In the genomic region with DNA sequence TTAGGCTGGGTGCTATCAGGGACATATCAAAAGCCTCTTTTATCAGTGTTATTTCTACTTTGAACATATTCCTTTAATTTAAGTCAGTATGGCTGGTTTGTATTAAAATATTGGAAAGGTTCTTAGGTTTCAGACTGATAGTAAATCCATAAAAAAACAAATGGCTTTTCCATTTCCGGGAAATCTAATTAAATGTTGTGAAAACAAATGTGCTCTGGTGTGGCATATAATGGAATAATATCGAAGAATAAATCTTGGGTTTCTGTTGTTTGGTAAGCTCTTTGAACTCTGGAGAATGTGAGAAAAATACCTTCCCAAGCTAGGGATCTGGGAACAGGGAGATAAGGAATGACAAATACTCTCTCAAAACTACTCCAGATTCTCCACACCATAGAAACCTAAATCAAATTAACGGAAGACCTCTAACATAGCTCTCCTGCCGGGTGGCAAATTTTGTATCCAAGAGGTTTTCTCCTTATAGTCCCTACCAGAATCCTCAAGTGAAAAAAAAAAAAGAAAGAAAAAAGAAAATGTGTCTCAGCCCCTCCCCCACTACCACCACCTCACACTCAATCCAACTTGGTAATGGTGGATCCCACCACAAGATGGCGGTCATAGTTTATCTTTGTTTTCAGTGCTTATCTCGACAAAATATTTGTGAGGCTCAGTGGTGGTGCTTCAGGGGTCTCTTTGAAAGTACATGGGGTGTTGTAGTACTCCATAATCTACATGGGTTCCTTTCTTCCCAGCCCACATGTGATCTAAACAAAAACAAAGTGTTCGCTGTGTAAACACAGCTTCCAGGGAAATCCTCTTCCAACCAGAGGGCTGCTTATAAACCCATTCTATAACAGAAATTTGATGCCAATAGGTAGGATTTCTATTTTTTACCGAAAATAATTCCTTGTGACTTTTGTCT, we compare ENCODE assay signal across 1 cellular context.
TF ChIP-seq lines count a peak whose summit lies in the region.

No MANE protein-coding gene starts in this region.

TF ChIP-seq in K562, 482 proteins besides CTCF, POLR2A, EP300 and RAD21 (continued from another document):
- TF ChIP-seq MLLT1 (IDR thresholded peaks at IDR 0.05) (peak in 1 of 2 experiments; percentile 44; a peak in 1 of 4 replicates), BRF1 (IDR thresholded peaks at IDR 0.05; ENCODE audit: borderline replicate concordance, extremely low read depth, insufficient read length) (no peak), TRIM24 (IDR thresholded peaks at IDR 0.05) (peak in 1 of 2 experiments; percentile 39; a peak in 1 of 4 replicates), CHD2 (IDR thresholded peaks at IDR 0.05; ENCODE audit: low read depth, low read length) (peak; percentile 32; the same call in 1 of the 2 replicates), JUND (IDR thresholded peaks at IDR 0.05; ENCODE audit: borderline replicate concordance, low read depth, low read length) (no peak), JUND (tag; IDR thresholded peaks at IDR 0.05; ENCODE audit: borderline replicate concordance, low read depth, low read length) (0 out of 3 replicates have a peak, but pooled peaks have one; percentile 13), EHMT2 (IDR thresholded peaks at IDR 0.05) (peak; percentile 40; the same call in 1 of the 2 replicates), CC2D1A (IDR thresholded peaks at IDR 0.05) (0 out of 2 replicates have a peak, but pooled peaks have one; percentile 44), SMC3 (conservative IDR thresholded peaks at IDR 0.05; ENCODE audit: insufficient read depth, low read depth, low read length) (peak; percentile 43; the same call in 1 of the 2 replicates), ZNF766 (CRISPR knock-in tag; conservative IDR thresholded peaks at IDR 0.05) (no peak), BRCA1 (IDR thresholded peaks at IDR 0.05) (no peak), BRCA1 (CRISPR knock-in tag; IDR thresholded peaks at IDR 0.05) (no peak), MTA3 (IDR thresholded peaks at IDR 0.05; ENCODE audit: borderline replicate concordance) (0 out of 2 replicates have a peak, but pooled peaks have one; percentile 25), DPF2 (IDR thresholded peaks at IDR 0.05) (peak; percentile 50; the same call in 1 of the 2 replicates), ARID1B (IDR thresholded peaks at IDR 0.05) (peak; percentile 40; the same call in 1 of the 2 replicates), ZNF24 (IDR thresholded peaks at IDR 0.05) (0 out of 2 replicates have a peak, but pooled peaks have one; percentile 11), YY1 (IDR thresholded peaks at IDR 0.05; ENCODE audit: borderline replicate concordance in 1 of 3, control insufficient read depth in 1 of 3, extremely low read depth in 1 of 3, insufficient read depth in 3 of 3, insufficient read length in 1 of 3, insufficient replicate concordance in 2 of 3, low read depth in 1 of 3, low read length in 2 of 3) (peak in 1 of 3 experiments; percentile 83), HDGF (IDR thresholded peaks at IDR 0.05) (no peak), RB1 (IDR thresholded peaks at IDR 0.05; ENCODE audit: low read depth) (0 out of 2 replicates have a peak, but pooled peaks have one; percentile 13), ZNF384 (IDR thresholded peaks at IDR 0.05; ENCODE audit: low read depth, low read length) (peak; percentile 80), THRAP3 (IDR thresholded peaks at IDR 0.05; ENCODE audit: borderline replicate concordance) (no peak), ZNF561 (CRISPR knock-in tag; conservative IDR thresholded peaks at IDR 0.05) (no peak), MTA1 (IDR thresholded peaks at IDR 0.05; ENCODE audit: borderline replicate concordance) (no peak), MECOM (CRISPR knock-in tag; IDR thresholded peaks at IDR 0.05) (no peak)
- TF ChIP-seq, protein P1, sequence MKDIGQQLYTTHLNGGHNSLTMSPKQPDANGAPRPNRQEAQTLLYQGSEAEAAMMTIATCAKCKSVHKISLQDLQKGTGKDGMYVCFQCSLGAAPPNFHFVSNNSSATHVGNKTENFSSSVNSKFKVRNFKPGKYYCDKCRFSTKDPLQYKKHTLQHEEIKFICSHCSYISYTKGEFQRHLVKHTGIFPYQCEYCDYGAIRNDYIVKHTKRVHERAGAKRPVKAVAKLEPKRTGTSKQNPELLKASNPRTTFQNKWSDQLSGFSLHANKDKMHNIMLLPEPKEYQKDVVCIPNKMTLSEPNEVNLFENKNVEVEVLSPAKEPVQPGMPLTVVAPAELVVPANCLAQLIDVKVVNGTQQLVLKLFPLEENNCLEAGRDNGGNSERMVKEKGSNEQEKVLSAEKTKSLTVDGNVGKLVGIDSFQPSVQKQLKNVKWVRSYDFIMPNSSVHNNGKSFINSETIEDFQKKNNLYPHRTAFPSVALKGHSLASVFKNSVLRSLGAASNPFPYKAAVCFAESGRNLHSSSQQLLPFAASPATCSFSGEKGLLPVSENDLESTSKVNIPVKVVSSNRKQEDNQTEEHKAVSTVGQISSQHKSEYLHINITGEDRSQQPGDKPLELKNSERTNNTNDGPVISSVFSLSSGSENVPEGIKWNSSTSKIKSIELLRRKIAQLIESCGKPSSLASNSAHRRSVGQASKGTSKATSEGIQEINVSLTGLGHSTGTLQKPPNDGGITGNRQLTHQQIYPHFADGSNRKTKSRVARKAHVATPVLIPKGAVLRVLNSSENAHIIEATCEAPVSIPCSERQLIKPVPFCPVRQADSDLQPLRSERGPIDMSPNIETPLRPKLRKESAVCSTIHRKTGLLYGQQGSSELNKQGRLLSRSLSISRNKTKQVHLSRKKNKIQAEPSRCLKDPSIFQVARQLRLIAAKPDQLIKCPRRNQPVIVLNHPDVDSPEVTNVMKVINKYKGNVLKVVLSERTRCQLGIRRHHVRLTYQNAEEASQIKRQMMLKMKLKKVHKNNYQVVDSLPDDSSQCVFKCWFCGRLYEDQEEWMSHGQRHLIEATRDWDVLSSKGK (CRISPR knock-in tag; IDR thresholded peaks at IDR 0.05): no peak
- TF ChIP-seq, protein P2, sequence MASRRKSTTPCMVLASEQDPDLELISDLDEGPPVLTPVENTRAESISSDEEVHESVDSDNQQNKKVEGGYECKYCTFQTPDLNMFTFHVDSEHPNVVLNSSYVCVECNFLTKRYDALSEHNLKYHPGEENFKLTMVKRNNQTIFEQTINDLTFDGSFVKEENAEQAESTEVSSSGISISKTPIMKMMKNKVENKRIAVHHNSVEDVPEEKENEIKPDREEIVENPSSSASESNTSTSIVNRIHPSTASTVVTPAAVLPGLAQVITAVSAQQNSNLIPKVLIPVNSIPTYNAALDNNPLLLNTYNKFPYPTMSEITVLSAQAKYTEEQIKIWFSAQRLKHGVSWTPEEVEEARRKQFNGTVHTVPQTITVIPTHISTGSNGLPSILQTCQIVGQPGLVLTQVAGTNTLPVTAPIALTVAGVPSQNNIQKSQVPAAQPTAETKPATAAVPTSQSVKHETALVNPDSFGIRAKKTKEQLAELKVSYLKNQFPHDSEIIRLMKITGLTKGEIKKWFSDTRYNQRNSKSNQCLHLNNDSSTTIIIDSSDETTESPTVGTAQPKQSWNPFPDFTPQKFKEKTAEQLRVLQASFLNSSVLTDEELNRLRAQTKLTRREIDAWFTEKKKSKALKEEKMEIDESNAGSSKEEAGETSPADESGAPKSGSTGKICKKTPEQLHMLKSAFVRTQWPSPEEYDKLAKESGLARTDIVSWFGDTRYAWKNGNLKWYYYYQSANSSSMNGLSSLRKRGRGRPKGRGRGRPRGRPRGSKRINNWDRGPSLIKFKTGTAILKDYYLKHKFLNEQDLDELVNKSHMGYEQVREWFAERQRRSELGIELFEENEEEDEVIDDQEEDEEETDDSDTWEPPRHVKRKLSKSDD (conservative IDR thresholded peaks at IDR 0.05; ENCODE audit: low read length): no peak
TF ChIP-seq in K562: peak in this region for 17.
